8 cellular contexts compared by ENCODE assay signal in the genomic region with DNA sequence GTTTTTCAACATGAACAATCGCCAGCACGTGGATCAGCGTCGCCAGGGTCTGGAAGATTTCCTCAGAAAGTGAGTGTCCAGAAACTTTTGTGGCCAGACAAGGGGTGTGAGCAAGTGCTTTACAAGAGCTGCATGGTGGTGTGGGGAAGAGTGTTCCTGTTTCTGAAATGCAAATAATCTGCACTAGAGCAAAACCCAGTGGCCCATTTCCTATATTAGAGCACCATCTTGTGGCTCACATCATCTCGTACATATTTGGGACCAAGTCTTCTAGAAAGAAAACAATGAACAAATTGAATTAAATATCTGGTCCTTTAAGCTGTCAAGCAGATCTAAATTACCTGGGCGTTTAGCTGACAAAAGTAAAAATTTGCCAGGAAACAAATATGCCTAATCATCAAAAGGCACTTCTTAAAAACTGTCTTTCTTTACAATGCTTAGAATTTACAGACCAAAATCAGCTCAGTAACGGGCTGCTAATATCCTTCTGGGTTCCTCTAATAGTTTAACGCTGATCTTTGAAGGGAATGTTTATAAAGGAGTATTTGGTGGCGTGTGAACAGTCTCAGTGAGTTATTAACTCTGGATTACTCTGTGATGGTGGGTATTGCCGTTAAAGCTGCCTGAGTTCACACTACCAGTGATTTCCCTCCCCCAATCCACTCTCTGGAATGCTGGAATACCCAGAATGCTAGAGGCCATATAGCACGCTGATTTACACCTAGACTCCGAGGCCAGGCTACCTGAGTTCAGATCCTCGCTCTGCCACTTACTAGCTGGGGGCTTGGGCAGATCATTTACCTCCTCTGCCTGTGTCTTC.
DNase-seq lines count a peak whose midpoint lies in the region; ATAC-seq and TF ChIP-seq lines count a peak whose summit lies in the region.

No MANE protein-coding gene starts in this region.

- peaks cover 6 to 11% (median 10%) of the 10 kb centered on the region in 3 donors for H3K4me1 Mint-ChIP-seq in T-cell
- peaks cover 32% of the 10 kb centered on the region for H3K4me1 Mint-ChIP-seq in brain

- H3K9me3 Mint-ChIP-seq in T-cell, result no peaks in the 10 kb centered on the region
- H3K9me3 Mint-ChIP-seq in brain, result no peaks in the 10 kb centered on the region

- no peak overlapping the region for H3K27ac ChIP-seq in AG04450 (ENCODE audit: low read depth, low read length)

- CTCF ChIA-PET in AG04450 (lab: Charles Lee) (interaction anchor here (0.6 to 9.1 kb wide), 63 partner anchors 9 to 1106 kb away, joined by 3 to 365 read pairs (median 4); a partner anchor contains a TSS), T-cell (lab: Charles Lee) (interaction anchor here (0.5 to 5.0 kb wide), 37 partner anchors 9 to 797 kb away, joined by 3 to 86 read pairs (median 5); a partner anchor contains a TSS)

- TF ChIP-seq CTCF in AG04450 (IDR thresholded peaks at IDR 0.05; ENCODE audit: low read depth, low read length) (peak; percentile 74), brain (conservative IDR thresholded peaks at IDR 0.05) (peak; percentile 94 to 96)

- DNase-seq in AG04450 (ENCODE audit: low read depth, low spot score) (peak; percentile 57), NCI-H187 (lab: John Stamatoyannopoulos, UW) (peak; percentile 32 to 74), T-cell (peak in 33 of 34 experiments; percentile 11 to 63 (median 45)), inferior parietal cortex (ENCODE audit: extremely low spot score) (peak; percentile 93)
- DNase-seq in stimulated activated CD4-positive, alpha-beta T cell treated with anti-CD3 and anti-CD28 coated beads, Interleukin-1b, Interleukin-23, amount 100 ng/mL, for 48 hours, result peak; percentile 37

- H3K27ac Mint-ChIP-seq in T-cell (peak overlapping the region in 1 of 2 donors; percentile 7), brain (peak overlapping the region in 4 of 5 experiments; percentile 14 to 70 (median 39))

- peak; percentile 87 for ATAC-seq in GM18502 (IDR thresholded peaks at IDR 0.05; ENCODE audit: poor library complexity, unreplicated experiment)
- peak; percentile 81 for ATAC-seq in HG02970 (IDR thresholded peaks at IDR 0.05; ENCODE audit: low FRiP score, unreplicated experiment)
- peak; percentile 69 to 81 (median 74) for ATAC-seq in T-cell (replicated peaks in 1 of 4)

- no peak overlapping the region for H3K4me3 ChIP-seq in AG04450 (ENCODE audit: low read depth, low read length)

- POLR2A ChIA-PET in AG04450 (lab: Yijun Ruan, JAX), result no interaction called here
- POLR2A ChIA-PET in T-cell (lab: Charles Lee), result interaction anchor here (0.6 to 0.9 kb wide), 2 partner anchors 157 to 472 kb away, joined by 5 read pairs; no protein-coding TSS in a partner anchor

- peaks cover 0 to 3% of the 10 kb centered on the region in 2 donors for H3K27me3 Mint-ChIP-seq in T-cell
- peaks cover under 1% of the 10 kb centered on the region for H3K27me3 Mint-ChIP-seq in brain

- H3K36me3 Mint-ChIP-seq in T-cell (peaks cover 18% of the 10 kb centered on the region), brain (no peaks in the 10 kb centered on the region)

- H3K4me3 Mint-ChIP-seq in T-cell, result no peak overlapping the region
- peak overlapping the region in 1 of 5 experiments; percentile 6 for H3K4me3 Mint-ChIP-seq in brain

- H3K9me3 ChIP-seq in AG04450 (ENCODE audit: control insufficient read depth, insufficient read depth, low read length), result no peaks in the 10 kb centered on the region

- peaks cover 24% of the 10 kb centered on the region for H3K27me3 ChIP-seq in AG04450 (ENCODE audit: control insufficient read depth, insufficient read depth, low read length)

Comparison
In these comparisons a context has a peak if more than half of its experiments do, and no peak if none do; other contexts are left out.
1. DNase-seq: peak in every context shown above with its lines; median percentile 93 in inferior parietal cortex; 57 in AG04450; 53 in NCI-H187; 45 in T-cell; 37 in stimulated activated CD4-positive, alpha-beta T cell treated with anti-CD3 and anti-CD28 coated beads, Interleukin-1b, Interleukin-23, amount 100 ng/mL, for 48 hours.